In genomic region chr5:149796836-149797235, GRCh38 we compare ENCODE assay signal across 16 cellular contexts.
A peak's percentile ranks its signal among the peaks of the same experiment; 100 is the strongest.
DNase-seq lines count a peak whose midpoint lies in the region; ATAC-seq and TF ChIP-seq lines count a peak whose summit lies in the region.
"Had no signal": no experiment of that assay in that cellular context is flagged by ENCODE, and none has a peak within 500 bp of the region (broad histone marks: within the 10 kb centered on the region; RNA-seq: fewer than 3 reads in every experiment).

No MANE protein-coding gene starts in this region.

- H3K27ac Mint-ChIP-seq in stimulated activated memory B cell treated with anti-CD40 and anti-IgM and Interleukin-4, amounts not matched to agents 10 μg/mL and 1 μg/mL and 100 μg/mL, for 72 hours: peak overlapping the region; percentile 1
- H3K27ac Mint-ChIP-seq: B cell; CD4-positive, alpha-beta T cell; GM23338 had no signal

- DNase-seq in RWPE1 (ENCODE audit: low spot score): no peak
- DNase-seq in activated CD4-positive, alpha-beta T cell treated with anti-CD3 and anti-CD28 coated beads, Interleukin-2, amount 50 U/mL, for 1 hour: no peak
- DNase-seq: Calu3; CD4-positive, alpha-beta T cell; GDM1; KG1; NCI-H1092 treated with DMSO at 0.1 percent for 48 hours; NCI-H1694 treated with DMSO at 0.1 percent for 48 hours; NCI-H748 treated with DMSO at 0.1 percent for 48 hours had no signal

- peaks cover 14% of the 10 kb centered on the region for H3K4me1 ChIP-seq in HEK293 (ENCODE audit: control insufficient read depth, insufficient read depth, low read length)
- H3K4me1 ChIP-seq in muscle layer of colon (ENCODE audit: insufficient read depth, low read length): peaks cover 90% of the 10 kb centered on the region

- CTCF ChIA-PET in HEK293 (lab: Yijun Ruan, JAX): interaction anchor here (1.9 kb wide), 1 partner anchor 31 kb away, joined by 8 read pairs; no protein-coding TSS in a partner anchor
- CTCF ChIA-PET in RWPE1 (lab: Yijun Ruan, JAX): no interaction called here

- no peaks in the 10 kb centered on the region for H3K9me3 Mint-ChIP-seq in stimulated activated memory B cell treated with anti-CD40 and anti-IgM and Interleukin-4, amounts not matched to agents 10 μg/mL and 1 μg/mL and 100 μg/mL, for 72 hours
- H3K9me3 Mint-ChIP-seq: CD4-positive, alpha-beta T cell; GM23338 had no signal

- H3K36me3 ChIP-seq in HEK293 (ENCODE audit: control insufficient read depth in 2 of 2, insufficient read depth in 1 of 2, low read length in 2 of 2): no peaks in the 10 kb centered on the region
- no peaks in the 10 kb centered on the region for H3K36me3 ChIP-seq in muscle layer of colon (ENCODE audit: insufficient read depth, low read length)

- H3K9me3 ChIP-seq in HEK293 (ENCODE audit: control insufficient read depth, insufficient read depth, low read depth, low read length) (no peaks in the 10 kb centered on the region), muscle layer of colon (ENCODE audit: low read length) (no peaks in the 10 kb centered on the region)

- no peak overlapping the region for H3K9ac ChIP-seq in muscle layer of colon (ENCODE audit: low read length)

- no peak for ATAC-seq in stimulated activated memory B cell treated with anti-CD40 and anti-IgM and Interleukin-4, amounts not matched to agents 10 μg/mL and 1 μg/mL and 100 μg/mL, for 72 hours
- ATAC-seq in GM18867 (IDR thresholded peaks at IDR 0.05; ENCODE audit: unreplicated experiment): no peak
- ATAC-seq in GM21723 (IDR thresholded peaks at IDR 0.05; ENCODE audit: unreplicated experiment): no peak
- ATAC-seq: GM23338 had no signal

- H3K4me3 ChIP-seq in HEK293 (ENCODE audit: low read depth, low read length) (no peak overlapping the region), muscle layer of colon (ENCODE audit: low read depth in 1 of 2, low read length in 2 of 2) (no peak overlapping the region)
- H3K4me3 ChIP-seq: GM23338 had no signal

- H3K27me3 Mint-ChIP-seq in stimulated activated memory B cell treated with anti-CD40 and anti-IgM and Interleukin-4, amounts not matched to agents 10 μg/mL and 1 μg/mL and 100 μg/mL, for 72 hours: no peaks in the 10 kb centered on the region
- H3K27me3 Mint-ChIP-seq: B cell; CD4-positive, alpha-beta T cell had no signal

- no peaks in the 10 kb centered on the region for H3K27me3 ChIP-seq in muscle layer of colon (ENCODE audit: control insufficient read depth in 1 of 2, insufficient read depth in 2 of 2, low read length in 2 of 2)

- TF ChIP-seq CTCF in HEK293 (tag by site-specific recombination; IDR thresholded peaks at IDR 0.05): no peak
- TF ChIP-seq CTCF in RWPE1 (conservative IDR thresholded peaks at IDR 0.05; ENCODE audit: low read depth): no peak

- POLR2A ChIA-PET in HEK293 (lab: Yijun Ruan, JAX): no interaction called here
- POLR2A ChIA-PET in RWPE1 (lab: Yijun Ruan, JAX; ENCODE audit: low non-redundant PET): no interaction called here

- H3K27ac ChIP-seq in HEK293 (ENCODE audit: extremely low read depth, low read depth, low read length) (no peak overlapping the region), RWPE1 (peak overlapping the region; percentile 31; the same call in 1 of the 2 replicates), muscle layer of colon (ENCODE audit: low read depth, low read length) (peak overlapping the region; percentile 83)

- no peak overlapping the region for H3K4me3 Mint-ChIP-seq in stimulated activated memory B cell treated with anti-CD40 and anti-IgM and Interleukin-4, amounts not matched to agents 10 μg/mL and 1 μg/mL and 100 μg/mL, for 72 hours
- H3K4me3 Mint-ChIP-seq: B cell; CD4-positive, alpha-beta T cell; GM23338 had no signal

- peaks cover 65% of the 10 kb centered on the region for H3K4me1 Mint-ChIP-seq in stimulated activated memory B cell treated with anti-CD40 and anti-IgM and Interleukin-4, amounts not matched to agents 10 μg/mL and 1 μg/mL and 100 μg/mL, for 72 hours

- H3K36me3 Mint-ChIP-seq in stimulated activated memory B cell treated with anti-CD40 and anti-IgM and Interleukin-4, amounts not matched to agents 10 μg/mL and 1 μg/mL and 100 μg/mL, for 72 hours: no peaks in the 10 kb centered on the region

TF ChIP-seq in HEK293, 187 proteins besides CTCF, POLR2A, EP300 and RAD21:
- no peak for TF ChIP-seq ZBTB11 (tag by site-specific recombination; conservative IDR thresholded peaks at IDR 0.05; ENCODE audit: low read depth)
- TF ChIP-seq ZNF366 (tag by site-specific recombination; conservative IDR thresholded peaks at IDR 0.05): 0 out of 2 replicates have a peak, but pooled peaks have one; percentile 4
